In the genomic region with DNA sequence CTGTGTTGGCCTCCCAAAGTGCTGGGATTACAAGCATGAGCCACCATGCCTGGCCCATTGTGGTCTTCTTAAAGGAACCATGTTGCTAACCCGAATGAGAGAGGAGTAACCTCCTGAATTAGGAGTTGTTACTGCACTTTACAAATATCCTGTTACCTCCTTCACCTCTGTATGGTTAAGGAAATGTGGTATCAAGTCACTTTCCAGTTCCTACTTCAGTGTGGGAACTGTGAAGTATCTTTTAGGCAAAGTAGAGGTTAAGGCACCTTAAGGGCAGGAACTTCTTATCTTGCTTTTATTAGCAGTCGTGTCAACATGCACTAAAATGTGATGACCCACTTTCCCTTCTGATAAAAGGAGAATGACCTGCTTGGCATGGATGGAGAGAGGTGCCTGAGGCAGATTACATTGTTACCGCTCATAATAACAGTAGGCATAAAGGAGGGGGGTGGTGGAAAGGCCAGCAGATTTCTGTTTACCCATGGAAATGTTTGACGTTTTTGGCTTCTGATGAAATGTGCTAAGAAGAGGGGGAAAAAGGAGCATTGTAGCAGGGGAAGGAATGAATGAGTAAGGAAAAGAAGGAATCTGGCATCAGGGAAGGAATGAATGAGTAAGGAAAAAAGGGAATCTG, we compare ENCODE assay signal across 15 cellular contexts. TPM values are rescaled to one million over a fixed set of nuclear protein-coding genes. Genes with fewer than 3 reads are reported as not detected.
DNase-seq lines count a peak whose midpoint lies in the region; ATAC-seq and TF ChIP-seq lines count a peak whose summit lies in the region.
"Had no signal": no experiment of that assay in that cellular context is flagged by ENCODE, and none has a peak within 500 bp of the region (broad histone marks: within the 10 kb centered on the region; RNA-seq: fewer than 3 reads in every experiment).

No MANE protein-coding gene starts in this region.

- DNase-seq in Right ventricle myocardium superior (no peak), right atrium auricular region (ENCODE audit: low spot score) (no peak), RWPE2 (ENCODE audit: low spot score) (no peak), left ventricle myocardium superior (no peak), upper lobe of right lung (no peak), NCI-H2171 (lab: John Stamatoyannopoulos, UW) (no peak), NCI-H82 (lab: John Stamatoyannopoulos, UW) (no peak)
- DNase-seq: activated CD8-positive, alpha-beta T cell treated with anti-CD3 and anti-CD28 coated beads, Interleukin-2, amount 10 ng/mL, durations not matched to agents 7 days and 5 days; activated naive CD4-positive, alpha-beta T cell treated with Interleukin-2 at 50 U/mL for 16 hours; DMS153; NCI-H1436 had no signal

- no peak for TF ChIP-seq CTCF in right atrium auricular region (IDR thresholded peaks at IDR 0.05)
- no peak for TF ChIP-seq CTCF in RWPE2 (IDR thresholded peaks at IDR 0.05; ENCODE audit: poor library complexity, severe bottlenecking)
- no peak for TF ChIP-seq CTCF in upper lobe of right lung (IDR thresholded peaks at IDR 0.05)

- intact Hi-C loops in Right ventricle myocardium superior (cut with DNase I) (no loop called here), left ventricle myocardium superior (cut with micrococcal nuclease) (no loop called here), upper lobe of right lung (cut with DNase I) (no loop called here)

- H3K27ac ChIP-seq in right atrium auricular region (no peak overlapping the region), RWPE2 (ENCODE audit: poor library complexity, severe bottlenecking) (no peak overlapping the region), upper lobe of right lung (no peak overlapping the region)
- H3K27ac ChIP-seq: parathyroid adenoma, SJSA1, tibial nerve had no signal

- H3K4me3 ChIP-seq in right atrium auricular region (no peak overlapping the region), RWPE2 (ENCODE audit: severe bottlenecking) (no peak overlapping the region), upper lobe of right lung (no peak overlapping the region)
- H3K4me3 ChIP-seq: SJSA1, tibial nerve had no signal

- H3K27me3 ChIP-seq in right atrium auricular region: no peaks in the 10 kb centered on the region
- no peaks in the 10 kb centered on the region for H3K27me3 ChIP-seq in RWPE2 (ENCODE audit: insufficient read depth, poor library complexity, severe bottlenecking)
- no peaks in the 10 kb centered on the region for H3K27me3 ChIP-seq in upper lobe of right lung
- H3K27me3 ChIP-seq: SJSA1, tibial nerve had no signal

- H3K36me3 ChIP-seq in right atrium auricular region (no peaks in the 10 kb centered on the region), RWPE2 (ENCODE audit: low read depth) (no peaks in the 10 kb centered on the region), upper lobe of right lung (no peaks in the 10 kb centered on the region)
- H3K36me3 ChIP-seq: SJSA1, tibial nerve had no signal

- ATAC-seq in Right ventricle myocardium superior (ENCODE audit: poor library complexity) (peak; percentile 86), RWPE2 (ENCODE audit: low read depth) (peak; percentile 53; the same call in 2 of the 3 replicates), left ventricle myocardium superior (peak; percentile 85), upper lobe of right lung (peak; percentile 75), HG03045 (IDR thresholded peaks at IDR 0.05; ENCODE audit: unreplicated experiment) (no peak)
- ATAC-seq: activated CD8-positive, alpha-beta T cell treated with anti-CD3 and anti-CD28 coated beads, Interleukin-2, amount 10 ng/mL, durations not matched to agents 7 days and 5 days had no signal

- H3K9me3 ChIP-seq in right atrium auricular region (no peaks in the 10 kb centered on the region), RWPE2 (ENCODE audit: severe bottlenecking) (no peaks in the 10 kb centered on the region), upper lobe of right lung (no peaks in the 10 kb centered on the region)
- H3K9me3 ChIP-seq: SJSA1, tibial nerve had no signal

- H3K4me1 ChIP-seq in right atrium auricular region: peaks cover 0 to 12% of the 10 kb centered on the region in 2 donors
- peaks cover 3% of the 10 kb centered on the region for H3K4me1 ChIP-seq in RWPE2 (ENCODE audit: insufficient read depth, poor library complexity, severe bottlenecking)
- peaks cover 14% of the 10 kb centered on the region for H3K4me1 ChIP-seq in upper lobe of right lung

RNA-seq across cellular contexts. Expression of gene FTO, which starts 28.5 kb away (rescaled TPM):
- total RNA-seq in Right ventricle myocardium superior (75.3 TPM), right atrium auricular region (10 to 100 TPM; 73.6 to 90.6 TPM), left ventricle myocardium superior (71.8 TPM), upper lobe of right lung (75.6 TPM)

RNA-seq across cellular contexts. Expression of gene RPGRIP1L, which starts 28.8 kb away (rescaled TPM):
- total RNA-seq in Right ventricle myocardium superior: 2.0 TPM
- total RNA-seq in right atrium auricular region: 1 to 10 TPM; 1.8 to 2.3 TPM
- 1.7 TPM for total RNA-seq in left ventricle myocardium superior
- total RNA-seq in upper lobe of right lung: 3.5 TPM
